Comparison of ENCODE assay signal across 21 cellular contexts in genomic region chr3:86381247-86381646, GRCh38.
DNase-seq lines count a peak whose midpoint lies in the region; ATAC-seq and TF ChIP-seq lines count a peak whose summit lies in the region.
"Had no signal": no experiment of that assay in that cellular context is flagged by ENCODE, and none has a peak within 500 bp of the region (broad histone marks: within the 10 kb centered on the region; RNA-seq: fewer than 3 reads in every experiment).

No MANE protein-coding gene starts in this region.

- peak overlapping the region; percentile 71 for H3K27ac ChIP-seq in HUES48 (ENCODE audit: low read depth, low read length)

- no peak overlapping the region for H3K9ac ChIP-seq in HUES48 (ENCODE audit: low read depth, low read length)

- H3K4me1 Mint-ChIP-seq in WTC11 = peaks cover 50% of the 10 kb centered on the region
- no peaks in the 10 kb centered on the region for H3K4me1 Mint-ChIP-seq in naive thymus-derived CD8-positive, alpha-beta T cell
- H3K4me1 Mint-ChIP-seq: CD4-positive, CD25-positive, alpha-beta regulatory T cell; CD8-positive, alpha-beta memory T cell had no signal

- no peak for TF ChIP-seq CTCF in WTC11 (IDR thresholded peaks at IDR 0.05)

- peaks cover 4% of the 10 kb centered on the region; the same call in 1 of the 2 replicates for H3K36me3 Mint-ChIP-seq in WTC11
- H3K36me3 Mint-ChIP-seq in naive thymus-derived CD8-positive, alpha-beta T cell = no peaks in the 10 kb centered on the region
- H3K36me3 Mint-ChIP-seq: CD4-positive, CD25-positive, alpha-beta regulatory T cell; CD8-positive, alpha-beta memory T cell had no signal

- H3K4me1 ChIP-seq in HUES48 (ENCODE audit: control insufficient read depth, insufficient read depth, low read length) = peaks cover 36% of the 10 kb centered on the region
- H3K4me1 ChIP-seq: BE2C had no signal

- no peak overlapping the region for H3K4me3 Mint-ChIP-seq in WTC11
- H3K4me3 Mint-ChIP-seq in naive thymus-derived CD8-positive, alpha-beta T cell = no peak overlapping the region
- H3K4me3 Mint-ChIP-seq: CD4-positive, CD25-positive, alpha-beta regulatory T cell; CD8-positive, alpha-beta memory T cell; HFFc6 had no signal

- H3K27me3 Mint-ChIP-seq in WTC11 (ENCODE audit: low read depth) = peaks cover 11% of the 10 kb centered on the region
- no peaks in the 10 kb centered on the region for H3K27me3 Mint-ChIP-seq in naive thymus-derived CD8-positive, alpha-beta T cell
- H3K27me3 Mint-ChIP-seq: CD4-positive, CD25-positive, alpha-beta regulatory T cell; CD8-positive, alpha-beta memory T cell had no signal

- H3K36me3 ChIP-seq in HUES48 (ENCODE audit: control insufficient read depth, insufficient read depth, low read length) = no peaks in the 10 kb centered on the region
- H3K36me3 ChIP-seq: BE2C had no signal

- CTCF ChIA-PET in WTC11 (lab: Charles Lee) = interaction anchor here (0.6 kb wide), 1 partner anchor 315 kb away, joined by 3 read pairs; no protein-coding TSS in a partner anchor

- H3K27me3 ChIP-seq in HUES48 (ENCODE audit: control insufficient read depth, insufficient read depth, low read length) = no peaks in the 10 kb centered on the region
- H3K27me3 ChIP-seq: BE2C had no signal

- DNase-seq in WTC11 (ENCODE audit: low spot score) = no peak
- peak; percentile 48 for DNase-seq in iPS DF 19.7 (ENCODE audit: low read depth, low spot score)
- DNase-seq in left ventricle myocardium superior = no peak
- no peak for DNase-seq in glomerular visceral epithelial cell (ENCODE audit: extremely low spot score)
- no peak for DNase-seq in naive thymus-derived CD8-positive, alpha-beta T cell
- DNase-seq: ACHN; BE2C; C1 segment of cervical spinal cord; CD4-positive, CD25-positive, alpha-beta regulatory T cell; CD8-positive, alpha-beta memory T cell; COR-L47; DMS 273 treated with DMSO at 0.1 percent for 48 hours; DMS53; DND-41; EL; HFFc6; IMR-90 had no signal

- intact Hi-C loops in left ventricle myocardium superior (cut with micrococcal nuclease) = no loop called here

- POLR2A ChIA-PET in WTC11 (lab: Charles Lee) = no interaction called here
- POLR2A ChIA-PET in naive thymus-derived CD8-positive, alpha-beta T cell (lab: Charles Lee) = no interaction called here

- H3K9me3 Mint-ChIP-seq in WTC11 = peaks cover 8% of the 10 kb centered on the region
- H3K9me3 Mint-ChIP-seq in naive thymus-derived CD8-positive, alpha-beta T cell = peaks cover 0 to 24% (median 8%) of the 10 kb centered on the region in 9 donors

- no peaks in the 10 kb centered on the region for H3K9me3 ChIP-seq in HUES48 (ENCODE audit: control insufficient read depth, insufficient read depth, low read length)
- H3K9me3 ChIP-seq: BE2C had no signal

- H3K27ac Mint-ChIP-seq in WTC11 = peak overlapping the region; percentile 78
- no peak overlapping the region for H3K27ac Mint-ChIP-seq in naive thymus-derived CD8-positive, alpha-beta T cell
- H3K27ac Mint-ChIP-seq: CD4-positive, CD25-positive, alpha-beta regulatory T cell; CD8-positive, alpha-beta memory T cell; HFFc6 had no signal

- H3K4me3 ChIP-seq in HUES48 (ENCODE audit: low read depth, low read length) = no peak overlapping the region
- H3K4me3 ChIP-seq: K562 had no signal

- ATAC-seq in WTC11 = peak; percentile 95
- no peak for ATAC-seq in left ventricle myocardium superior
- ATAC-seq in HG03196 (IDR thresholded peaks at IDR 0.05; ENCODE audit: unreplicated experiment) = no peak
- no peak for ATAC-seq in naive thymus-derived CD8-positive, alpha-beta T cell
- ATAC-seq: HCT116, K562 had no signal

TF ChIP-seq in WTC11, 78 proteins besides CTCF, POLR2A, EP300 and RAD21:
- TF ChIP-seq SMAD3 (CRISPR knock-in tag; IDR thresholded peaks at IDR 0.05; ENCODE audit: borderline replicate concordance) = no peak
- TF ChIP-seq GTF2I (CRISPR knock-in tag; conservative IDR thresholded peaks at IDR 0.05) = no peak
- TF ChIP-seq PRDM15 (CRISPR knock-in tag; IDR thresholded peaks at IDR 0.05) = no peak
- no peak for TF ChIP-seq NFYB (CRISPR knock-in tag; conservative IDR thresholded peaks at IDR 0.05; ENCODE audit: low read depth)
